ENCODE assay signal across 8 cellular contexts in the genomic region with DNA sequence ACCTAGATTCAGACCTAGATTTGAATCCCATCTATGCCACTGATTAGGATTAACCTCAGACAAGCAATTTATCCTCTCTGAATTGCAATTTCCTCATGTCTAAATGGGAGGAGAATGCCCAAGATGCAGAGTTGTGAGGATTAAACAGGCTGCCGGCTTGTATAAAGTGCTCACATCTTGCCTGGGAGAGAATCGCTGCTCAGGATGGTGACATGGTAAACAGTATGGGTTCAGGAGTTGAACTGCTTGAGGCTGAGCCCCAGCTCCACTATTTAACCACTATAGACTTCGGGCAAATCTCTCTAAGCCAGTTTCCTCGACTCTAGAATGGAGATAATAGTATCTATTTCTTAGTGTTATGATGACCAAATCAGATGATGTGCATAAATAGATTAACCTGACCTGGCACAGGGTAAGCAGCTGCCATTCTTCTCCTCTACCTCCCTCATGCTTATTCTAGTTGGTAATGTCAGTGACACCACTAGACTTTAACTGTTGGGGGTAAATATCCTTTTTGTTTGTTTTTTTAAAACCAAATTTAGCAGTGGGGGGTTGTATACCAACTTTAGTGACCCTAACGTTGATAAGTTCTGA. TPM values are rescaled to one million over a fixed set of nuclear protein-coding genes. Genes with fewer than 3 reads are reported as not detected.
DNase-seq lines count a peak whose midpoint lies in the region; ATAC-seq and TF ChIP-seq lines count a peak whose summit lies in the region.

No MANE protein-coding gene starts in this region.

- peak overlapping the region; percentile 41; the same call in 1 of the 2 replicates for H3K9ac ChIP-seq in ES-I3 (ENCODE audit: low read depth, low read length)
- H3K9ac ChIP-seq in endocrine pancreas (ENCODE audit: control insufficient read depth, insufficient read depth, low read length), result peak overlapping the region; percentile 15

- H3K4me2 ChIP-seq in osteoblast (ENCODE audit: insufficient read depth, low read length), result peak overlapping the region; percentile 92

- peaks cover 32% of the 10 kb centered on the region for H3K79me2 ChIP-seq in osteoblast (ENCODE audit: insufficient read depth, low read length)

- H3K36me3 ChIP-seq in ES-I3 (ENCODE audit: insufficient read depth, low read length), result peaks cover 27% of the 10 kb centered on the region
- H3K36me3 ChIP-seq in endocrine pancreas (ENCODE audit: control insufficient read depth, insufficient read depth, low read length), result peaks cover 5% of the 10 kb centered on the region
- H3K36me3 ChIP-seq in osteoblast (ENCODE audit: insufficient read depth, low read length), result peaks cover 39% of the 10 kb centered on the region

- peak overlapping the region; percentile 32 for H3K27ac ChIP-seq in osteoblast (ENCODE audit: low read depth, low read length)

- H3K9me3 ChIP-seq in ES-I3 (ENCODE audit: control insufficient read depth, insufficient read depth, low read length), result no peaks in the 10 kb centered on the region
- H3K9me3 ChIP-seq in endocrine pancreas (ENCODE audit: control insufficient read depth, low read length), result no peaks in the 10 kb centered on the region
- H3K9me3 ChIP-seq in osteoblast (ENCODE audit: low read depth, low read length), result no peaks in the 10 kb centered on the region

- H3K27me3 ChIP-seq in endocrine pancreas (ENCODE audit: control insufficient read depth, insufficient read depth, low read length) (no peaks in the 10 kb centered on the region), osteoblast (ENCODE audit: insufficient read depth, low read length) (no peaks in the 10 kb centered on the region)

- peak overlapping the region; percentile 71 for H3K4me3 ChIP-seq in endocrine pancreas (ENCODE audit: control insufficient read depth, insufficient read depth, low read length)
- peak overlapping the region; percentile 61 for H3K4me3 ChIP-seq in osteoblast (ENCODE audit: insufficient read depth, low read length)

- peaks cover 15% of the 10 kb centered on the region; the same call in 1 of the 2 replicates for H3K4me1 ChIP-seq in ES-I3 (ENCODE audit: insufficient read depth, low read length)
- peaks cover 8% of the 10 kb centered on the region for H3K4me1 ChIP-seq in endocrine pancreas (ENCODE audit: control insufficient read depth, insufficient read depth, low read length)
- H3K4me1 ChIP-seq in osteoblast (ENCODE audit: insufficient read depth, low read length), result peaks cover 30% of the 10 kb centered on the region

- ATAC-seq in HG03196 (IDR thresholded peaks at IDR 0.05; ENCODE audit: unreplicated experiment) (no peak), omental fat pad (ENCODE audit: low FRiP score) (no peak), GM21515 (IDR thresholded peaks at IDR 0.05; ENCODE audit: unreplicated experiment) (no peak)

- peak overlapping the region; percentile 58 for H2AFZ ChIP-seq in osteoblast (ENCODE audit: low read length)

- peaks cover 22% of the 10 kb centered on the region for H4K20me1 ChIP-seq in osteoblast (ENCODE audit: insufficient read depth, low read length)

- no peak for TF ChIP-seq CTCF in osteoblast (IDR thresholded peaks at IDR 0.05; ENCODE audit: extremely low read depth, low read depth, low read length)
- TF ChIP-seq CTCF in omental fat pad (IDR thresholded peaks at IDR 0.05), result no peak

- DNase-seq in NCI-H82 treated with DMSO at 0.1 percent for 48 hours (lab: John Stamatoyannopoulos, UW; ENCODE audit: unreplicated experiment) (peak; percentile 72), osteoblast (ENCODE audit: insufficient read length, low spot score, missing footprints) (no peak), NCI-H226 (no peak), omental fat pad (ENCODE audit: low spot score) (no peak)

RNA-seq across cellular contexts. Expression of a gene that starts 0.7 kb away (rescaled TPM):
- total RNA-seq in osteoblast (878 and 1,256 TPM in 2 replicates), omental fat pad (1,000 to 10,000 TPM in 3 of 4 donors, 100 to 1,000 TPM in 1; 852 to 1,453 (median 1,237) TPM)

RNA-seq across cellular contexts. Expression of a gene that starts 9.1 kb away (rescaled TPM):
- 28.6 and 45.2 TPM in 2 replicates for total RNA-seq in osteoblast
- 100 to 1,000 TPM in 1 of 4 donors, 10 to 100 TPM in 3; 29.1 to 108 (median 34.4) TPM for total RNA-seq in omental fat pad

RNA-seq across cellular contexts. Expression of a gene that starts 17.1 kb away (rescaled TPM):
- total RNA-seq in osteoblast, result 8.8 and 10.1 TPM in 2 replicates
- total RNA-seq in omental fat pad, result 10 to 100 TPM in 2 of 4 donors, 1 to 10 TPM in 2; 8.5 to 12.4 (median 10.6) TPM

RNA-seq across cellular contexts. Expression of a gene that starts 17.6 kb away (rescaled TPM):
- under 0.01 and 0.29 TPM in 2 replicates for total RNA-seq in osteoblast
- 1 to 10 TPM in 1 of 4 donors, not detected in 3; 1.2 TPM for total RNA-seq in omental fat pad

RNA-seq across cellular contexts. Expression of a gene that starts 24.7 kb away (rescaled TPM):
- 441 and 449 TPM in 2 replicates for total RNA-seq in osteoblast
- 100 to 1,000 TPM; 147 to 304 (median 233) TPM for total RNA-seq in omental fat pad
